In the genomic region with DNA sequence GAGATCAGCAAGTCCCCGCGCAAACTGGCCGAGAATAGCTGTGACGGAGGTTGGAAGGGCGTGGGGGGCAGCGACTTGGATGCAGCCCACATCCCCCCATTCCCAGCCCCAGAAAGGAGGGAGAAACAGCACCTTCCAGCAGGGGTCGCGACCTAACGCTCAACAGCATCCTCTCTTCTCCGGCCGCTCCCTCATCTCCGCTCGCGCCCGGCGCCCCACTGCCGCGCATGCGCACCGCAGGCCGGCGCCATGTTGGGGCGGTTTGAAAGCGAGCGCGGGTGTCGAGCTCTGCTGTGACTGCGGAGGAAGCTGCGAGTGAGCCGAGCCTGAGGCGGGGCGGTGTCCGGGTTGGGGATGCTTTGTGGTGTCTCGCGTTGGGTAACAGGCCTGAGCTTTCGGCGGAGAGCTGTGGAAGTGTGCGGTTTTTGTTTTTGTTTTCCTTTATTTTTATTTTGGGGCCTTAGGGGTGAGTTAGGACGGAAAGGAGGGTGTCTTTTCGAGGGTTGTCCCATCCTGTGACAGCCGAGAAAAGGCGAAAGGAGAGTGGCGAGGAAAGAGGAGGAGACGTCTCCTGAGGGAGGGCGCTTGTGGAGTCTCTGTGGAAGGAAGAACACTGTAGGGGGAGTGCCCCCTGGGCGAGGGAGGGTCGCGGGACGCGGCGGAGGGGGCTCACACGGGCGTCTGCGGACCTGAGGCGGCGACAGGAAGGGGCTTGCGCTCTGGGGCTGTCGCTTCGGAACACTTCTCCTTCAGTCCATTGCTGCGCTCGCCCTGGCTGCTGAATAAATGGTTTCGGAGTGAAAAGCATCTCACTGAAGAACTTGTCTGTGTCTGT, we compare ENCODE assay signal across 9 cellular contexts. TPM values are rescaled to one million over a fixed set of nuclear protein-coding genes. Genes with fewer than 3 reads are reported as not detected.
DNase-seq lines count a peak whose midpoint lies in the region; ATAC-seq and TF ChIP-seq lines count a peak whose summit lies in the region.
"Had no signal": no experiment of that assay in that cellular context is flagged by ENCODE, and none has a peak within 500 bp of the region (broad histone marks: within the 10 kb centered on the region; RNA-seq: fewer than 3 reads in every experiment).

Gene C18orf54 (plus strand): TSS at position 247 of the 835 bp plus-strand sequence. CDS start 2,667 bp downstream, outside the sequence.
Gene STARD6 (minus strand): TSS at position 199 of the 835 bp plus-strand sequence. CDS start 3,285 bp downstream, outside the sequence.

- ATAC-seq in HG03457 (IDR thresholded peaks at IDR 0.05; ENCODE audit: unreplicated experiment), result peak; percentile 91
- peak; percentile 99 for ATAC-seq in left lung

- no peaks in the 10 kb centered on the region for H3K27me3 ChIP-seq in left lung

- no peaks in the 10 kb centered on the region for H3K36me3 ChIP-seq in left lung

- H3K4me1 ChIP-seq in left lung, result peaks cover 0 to 11% of the 10 kb centered on the region in 2 donors

- intact Hi-C loops in left lung (cut with DNase I), result loop anchor here in 1 of 2 donors (5.0 kb wide), 1 partner anchor 181 kb away; no protein-coding TSS in a partner anchor

- DNase-seq in C1 segment of cervical spinal cord (lab: John Stamatoyannopoulos, UW) (peak; percentile 1 to 92 (median 80)), GM19240 (ENCODE audit: insufficient read length, low spot score) (peak; percentile 74), NCI-H510A treated with DMSO at 0.1 percent for 48 hours (lab: John Stamatoyannopoulos, UW) (peak; percentile 85), coronary artery (ENCODE audit: low spot score) (peak; percentile 87), left lung (peak; percentile 90 to 97)
- peak; percentile 84 to 87 for DNase-seq in activated CD4-positive, alpha-beta T cell treated with anti-CD3 and anti-CD28 coated beads for 4 hours
- peak; percentile 84 for DNase-seq in stimulated activated CD4-positive, alpha-beta T cell treated with anti-CD3 and anti-CD28 coated beads, Interleukin-2, amount 100 ng/mL, for 4 hours (ENCODE audit: low read depth)

- H3K27ac ChIP-seq in coronary artery (peak within 1 kb of the TSS; percentile 7 to 71), left lung (peak within 1 kb of the TSS; percentile 51 to 71)

- H3K9me3 ChIP-seq in left lung, result no peaks in the 10 kb centered on the region

- TF ChIP-seq CTCF in coronary artery (IDR thresholded peaks at IDR 0.05) (no peak), left lung (IDR thresholded peaks at IDR 0.05) (peak in 1 of 2 donors; percentile 23)

- H3K4me3 ChIP-seq in coronary artery, result peak within 1 kb of the TSS; percentile 95
- peak within 1 kb of the TSS; percentile 57 to 65 for H3K4me3 ChIP-seq in left lung

RNA-seq across cellular contexts. Expression of gene C18orf54, which starts in this region (rescaled TPM):
- 1 to 10 TPM; 4.2 to 4.8 TPM for total RNA-seq in left lung

RNA-seq across cellular contexts. Expression of gene STARD6, which starts in this region (rescaled TPM):
- not detected for total RNA-seq in left lung
- total RNA-seq: subcutaneous adipose tissue had no signal

Comparison
In these comparisons a context has a peak if more than half of its experiments do, and no peak if none do; other contexts are left out.
1. Peak in every context shown above with its lines: DNase-seq, ATAC-seq, H3K4me3 ChIP-seq and H3K27ac ChIP-seq.